12 cellular contexts compared by ENCODE assay signal in genomic region chr1:84247425-84248220, GRCh38. TPM values are rescaled to one million over a fixed set of nuclear protein-coding genes. Genes with fewer than 3 reads are reported as not detected.
DNase-seq lines count a peak whose midpoint lies in the region; ATAC-seq and TF ChIP-seq lines count a peak whose summit lies in the region.
"Had no signal": no experiment of that assay in that cellular context is flagged by ENCODE, and none has a peak within 500 bp of the region (broad histone marks: within the 10 kb centered on the region; RNA-seq: fewer than 3 reads in every experiment).

No MANE protein-coding gene starts in this region.

- H3K27me3 ChIP-seq in OCI-LY3 (ENCODE audit: low read depth, low read length) (no peaks in the 10 kb centered on the region), duodenal mucosa (ENCODE audit: control insufficient read depth in 1 of 2, insufficient read depth in 2 of 2, low read length in 2 of 2) (no peaks in the 10 kb centered on the region), trophoblast cell (ENCODE audit: insufficient read depth, low read length) (no peaks in the 10 kb centered on the region), MG63 (no peaks in the 10 kb centered on the region)

- peak overlapping the region; percentile 32 for H4K91ac ChIP-seq in trophoblast cell (ENCODE audit: low read depth, low read length)

- no peak for ATAC-seq in HG02970 (IDR thresholded peaks at IDR 0.05; ENCODE audit: low FRiP score, unreplicated experiment)
- ATAC-seq: left cardiac atrium; stimulated activated naive CD8-positive, alpha-beta T cell treated with anti-CD3 and anti-CD28 coated beads, Interleukin-15, amount 100 ng/mL, for 72 hours had no signal

- H3K9ac ChIP-seq in OCI-LY3 (ENCODE audit: low read length) (0 out of 2 replicates have a peak overlapping the region, but pooled peaks have one; percentile 22), duodenal mucosa (ENCODE audit: low read depth in 1 of 2, low read length in 2 of 2) (no peak overlapping the region), trophoblast cell (ENCODE audit: low read length) (no peak overlapping the region)

- H3K23ac ChIP-seq in trophoblast cell (ENCODE audit: low read length), result no peak overlapping the region

- no peak overlapping the region for H2BK5ac ChIP-seq in trophoblast cell (ENCODE audit: low read depth, low read length, poor library complexity)

- no peak overlapping the region for H2BK12ac ChIP-seq in trophoblast cell (ENCODE audit: low read length)

- no peak overlapping the region for H3K14ac ChIP-seq in trophoblast cell (ENCODE audit: low read length)

- H3K79me1 ChIP-seq in trophoblast cell (ENCODE audit: low read length), result peaks cover under 1% of the 10 kb centered on the region

- H3K27ac ChIP-seq in OCI-LY3 (ENCODE audit: low read length), result no peak overlapping the region
- H3K27ac ChIP-seq in duodenal mucosa (ENCODE audit: low read depth, low read length), result no peak overlapping the region
- H3K27ac ChIP-seq in trophoblast cell (ENCODE audit: low read depth, low read length), result no peak overlapping the region
- H3K27ac ChIP-seq: skin epidermis had no signal

- no peak for TF ChIP-seq CTCF in OCI-LY3 (IDR thresholded peaks at IDR 0.05; ENCODE audit: low read depth, low read length)

- no peaks in the 10 kb centered on the region for H3K36me3 ChIP-seq in OCI-LY3 (replicated peaks; ENCODE audit: low read depth, low read length)
- no peaks in the 10 kb centered on the region for H3K36me3 ChIP-seq in duodenal mucosa (ENCODE audit: control insufficient read depth in 1 of 2, insufficient read depth in 2 of 2, low read length in 2 of 2)
- no peaks in the 10 kb centered on the region for H3K36me3 ChIP-seq in trophoblast cell (ENCODE audit: control insufficient read depth in 1 of 2, insufficient read depth in 2 of 2, low read length in 2 of 2)
- no peaks in the 10 kb centered on the region for H3K36me3 ChIP-seq in MG63

- no CpG with 5 or more reads among the region's 11 CpGs for WGBS in trophoblast cell (ENCODE audit: extremely low coverage, insufficient coverage, insufficient read length)

- no peaks in the 10 kb centered on the region for H4K20me1 ChIP-seq in OCI-LY3 (ENCODE audit: insufficient read depth, low read length)

- peaks cover 9% of the 10 kb centered on the region for H3K4me1 ChIP-seq in OCI-LY3 (ENCODE audit: low read length)
- H3K4me1 ChIP-seq in duodenal mucosa (ENCODE audit: control insufficient read depth in 1 of 2, insufficient read depth in 2 of 2, low read length in 2 of 2), result peaks cover 0 to 7% of the 10 kb centered on the region in 2 donors
- peaks cover 0 to 5% of the 10 kb centered on the region in 2 experiments for H3K4me1 ChIP-seq in trophoblast cell (ENCODE audit: control insufficient read depth in 1 of 2, insufficient read depth in 2 of 2, low read length in 2 of 2)

- no peak overlapping the region for H3K18ac ChIP-seq in trophoblast cell (ENCODE audit: low read length)

- H2AFZ ChIP-seq in OCI-LY3 (ENCODE audit: low read depth, low read length) (peak overlapping the region; percentile 90), trophoblast cell (ENCODE audit: insufficient read depth, low read length, poor library complexity) (no peak overlapping the region)

- H3K9me3 ChIP-seq in OCI-LY3 (ENCODE audit: insufficient read depth, low read length) (no peaks in the 10 kb centered on the region), duodenal mucosa (ENCODE audit: control insufficient read depth in 1 of 2, low read length in 2 of 2) (peaks cover 0 to 5% of the 10 kb centered on the region in 2 donors), trophoblast cell (ENCODE audit: insufficient read depth, low read depth, low read length) (no peaks in the 10 kb centered on the region), MG63 (peaks cover 2% of the 10 kb centered on the region; the same call in 1 of the 2 replicates)

- DNase-seq in GM04503 (ENCODE audit: low read depth) (peak; percentile 24), trophoblast cell (peak; percentile 86 to 98), MG63 (no peak), CD1c-positive myeloid dendritic cell (ENCODE audit: extremely low spot score) (no peak), GOT3 (lab: John Stamatoyannopoulos, UW) (no peak)
- DNase-seq: left cardiac atrium; OCI-M1; stimulated activated naive CD8-positive, alpha-beta T cell treated with anti-CD3 and anti-CD28 coated beads, Interleukin-15, amount 100 ng/mL, for 72 hours had no signal

- H3K79me2 ChIP-seq in OCI-LY3 (ENCODE audit: low read length) (no peaks in the 10 kb centered on the region), trophoblast cell (ENCODE audit: control insufficient read depth, insufficient read depth, low read length, poor library complexity) (no peaks in the 10 kb centered on the region)

- no peak overlapping the region for H3K4ac ChIP-seq in trophoblast cell (ENCODE audit: low read depth, low read length)

- no peak overlapping the region for H2AK5ac ChIP-seq in trophoblast cell (ENCODE audit: low read length)

- H4K12ac ChIP-seq in trophoblast cell (ENCODE audit: low read depth, low read length), result no peak overlapping the region

- H3K4me2 ChIP-seq in OCI-LY3 (ENCODE audit: low read length) (peak overlapping the region; percentile 71), trophoblast cell (ENCODE audit: low read length) (no peak overlapping the region)

- H3K4me3 ChIP-seq in OCI-LY3 (ENCODE audit: low read length) (peak overlapping the region; percentile 55), duodenal mucosa (ENCODE audit: low read depth in 1 of 2, low read length in 2 of 2) (peak overlapping the region; percentile 13), trophoblast cell (ENCODE audit: low read depth, low read length) (no peak overlapping the region), MG63 (no peak overlapping the region)
- H3K4me3 ChIP-seq: skin epidermis had no signal

- no peak overlapping the region for H4K8ac ChIP-seq in trophoblast cell (ENCODE audit: low read depth, low read length)

- no peak overlapping the region for H2BK120ac ChIP-seq in trophoblast cell (ENCODE audit: insufficient read depth, low read length, poor library complexity)

RNA-seq across cellular contexts. Expression of gene SAMD13, which starts 53.9 kb away (rescaled TPM):
- 0.52 and 0.72 TPM in 2 replicates for polyA plus RNA-seq in trophoblast cell (2013)
- 0.15 and 0.40 TPM in 2 replicates for total RNA-seq in MG63 (2014; rRNA removed; shearing (Covaris generic); ENCODE audit: low replicate concordance)

Comparison
In these comparisons a context has a peak if more than half of its experiments do, and no peak if none do; other contexts are left out.
1. DNase-seq: peak in GM04503 (single experiment) and trophoblast cell (2 of 2); none in MG63 (single experiment), CD1c-positive myeloid dendritic cell (single experiment) and GOT3 (single experiment).
2. H3K4me3 ChIP-seq: peak in OCI-LY3 (single experiment) and duodenal mucosa (2 of 2); none in trophoblast cell (single experiment) and MG63 (single experiment).